ENCODE assay signal across 1 cellular context in the genomic region with DNA sequence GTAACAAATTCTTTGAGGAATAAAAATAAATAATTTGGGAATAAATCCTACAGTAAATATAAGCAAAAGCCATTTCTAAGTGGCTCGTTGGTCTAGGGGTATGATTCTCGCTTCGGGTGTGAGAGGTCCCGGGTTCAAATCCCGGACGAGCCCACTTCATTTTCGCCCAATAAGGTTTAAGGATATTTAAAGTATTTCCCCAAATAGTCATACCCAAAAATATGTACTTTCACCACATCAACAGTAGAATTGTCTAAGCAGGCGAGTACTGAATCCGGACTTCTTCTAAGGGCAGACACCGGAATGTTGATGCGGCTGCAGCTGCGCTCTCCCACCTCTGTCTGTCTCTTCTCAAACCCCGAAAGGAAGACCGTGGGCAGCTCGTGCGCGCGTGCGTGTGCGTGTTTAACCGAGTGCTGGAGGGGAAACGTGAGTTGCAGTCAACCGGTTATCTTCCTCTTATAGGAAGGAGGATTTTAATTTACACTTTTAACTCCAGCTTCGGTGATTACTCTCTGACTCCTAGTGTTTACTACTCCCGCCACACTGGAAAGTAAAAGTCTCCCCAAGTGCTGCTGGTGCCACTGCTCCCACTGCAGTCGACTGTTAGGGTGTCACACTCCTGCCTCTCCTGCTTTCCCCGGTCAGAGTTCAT.
TF ChIP-seq lines count a peak whose summit lies in the region.

No MANE protein-coding gene starts in this region.

TF ChIP-seq in HEK293, 187 proteins besides CTCF, POLR2A, EP300 and RAD21 (continued from another document and continues in another):
- no peak for TF ChIP-seq ZNF292 (tag by site-specific recombination; IDR thresholded peaks at IDR 0.05; ENCODE audit: borderline replicate concordance, low read depth)
- no peak for TF ChIP-seq ZNF248 (tag by site-specific recombination; IDR thresholded peaks at IDR 0.05)
- no peak for TF ChIP-seq ZNF175 (tag by site-specific recombination; IDR thresholded peaks at IDR 0.05)
- TF ChIP-seq ZBTB7A (tag by site-specific recombination; IDR thresholded peaks at IDR 0.05; ENCODE audit: low read depth), result no peak
- TF ChIP-seq, protein P1, sequence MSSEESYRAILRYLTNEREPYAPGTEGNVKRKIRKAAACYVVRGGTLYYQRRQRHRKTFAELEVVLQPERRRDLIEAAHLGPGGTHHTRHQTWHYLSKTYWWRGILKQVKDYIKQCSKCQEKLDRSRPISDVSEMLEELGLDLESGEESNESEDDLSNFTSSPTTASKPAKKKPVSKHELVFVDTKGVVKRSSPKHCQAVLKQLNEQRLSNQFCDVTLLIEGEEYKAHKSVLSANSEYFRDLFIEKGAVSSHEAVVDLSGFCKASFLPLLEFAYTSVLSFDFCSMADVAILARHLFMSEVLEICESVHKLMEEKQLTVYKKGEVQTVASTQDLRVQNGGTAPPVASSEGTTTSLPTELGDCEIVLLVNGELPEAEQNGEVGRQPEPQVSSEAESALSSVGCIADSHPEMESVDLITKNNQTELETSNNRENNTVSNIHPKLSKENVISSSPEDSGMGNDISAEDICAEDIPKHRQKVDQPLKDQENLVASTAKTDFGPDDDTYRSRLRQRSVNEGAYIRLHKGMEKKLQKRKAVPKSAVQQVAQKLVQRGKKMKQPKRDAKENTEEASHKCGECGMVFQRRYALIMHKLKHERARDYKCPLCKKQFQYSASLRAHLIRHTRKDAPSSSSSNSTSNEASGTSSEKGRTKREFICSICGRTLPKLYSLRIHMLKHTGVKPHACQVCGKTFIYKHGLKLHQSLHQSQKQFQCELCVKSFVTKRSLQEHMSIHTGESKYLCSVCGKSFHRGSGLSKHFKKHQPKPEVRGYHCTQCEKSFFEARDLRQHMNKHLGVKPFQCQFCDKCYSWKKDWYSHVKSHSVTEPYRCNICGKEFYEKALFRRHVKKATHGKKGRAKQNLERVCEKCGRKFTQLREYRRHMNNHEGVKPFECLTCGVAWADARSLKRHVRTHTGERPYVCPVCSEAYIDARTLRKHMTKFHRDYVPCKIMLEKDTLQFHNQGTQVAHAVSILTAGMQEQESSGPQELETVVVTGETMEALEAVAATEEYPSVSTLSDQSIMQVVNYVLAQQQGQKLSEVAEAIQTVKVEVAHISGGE (tag by site-specific recombination; conservative IDR thresholded peaks at IDR 0.05; ENCODE audit: low read depth), result peak; percentile 36
- TF ChIP-seq, protein P2, sequence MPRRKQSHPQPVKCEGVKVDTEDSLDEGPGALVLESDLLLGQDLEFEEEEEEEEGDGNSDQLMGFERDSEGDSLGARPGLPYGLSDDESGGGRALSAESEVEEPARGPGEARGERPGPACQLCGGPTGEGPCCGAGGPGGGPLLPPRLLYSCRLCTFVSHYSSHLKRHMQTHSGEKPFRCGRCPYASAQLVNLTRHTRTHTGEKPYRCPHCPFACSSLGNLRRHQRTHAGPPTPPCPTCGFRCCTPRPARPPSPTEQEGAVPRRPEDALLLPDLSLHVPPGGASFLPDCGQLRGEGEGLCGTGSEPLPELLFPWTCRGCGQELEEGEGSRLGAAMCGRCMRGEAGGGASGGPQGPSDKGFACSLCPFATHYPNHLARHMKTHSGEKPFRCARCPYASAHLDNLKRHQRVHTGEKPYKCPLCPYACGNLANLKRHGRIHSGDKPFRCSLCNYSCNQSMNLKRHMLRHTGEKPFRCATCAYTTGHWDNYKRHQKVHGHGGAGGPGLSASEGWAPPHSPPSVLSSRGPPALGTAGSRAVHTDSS (tag by site-specific recombination; IDR thresholded peaks at IDR 0.05), result 0 out of 2 replicates have a peak, but pooled peaks have one; percentile 25
- TF ChIP-seq ZNF341 (tag by site-specific recombination; IDR thresholded peaks at IDR 0.05; ENCODE audit: low read depth), result no peak; the same call in 1 of the 2 replicates
- no peak for TF ChIP-seq ZNF843 (tag by site-specific recombination; IDR thresholded peaks at IDR 0.05)
- no peak for TF ChIP-seq HOXD13 (CRISPR knock-in tag; IDR thresholded peaks at IDR 0.05; ENCODE audit: borderline replicate concordance)
- no peak for TF ChIP-seq ZNF654 (tag by site-specific recombination; IDR thresholded peaks at IDR 0.05; ENCODE audit: low read depth)
- TF ChIP-seq BCL11A (tag by site-specific recombination; IDR thresholded peaks at IDR 0.05; ENCODE audit: low read depth), result no peak
- TF ChIP-seq ZNF114 (tag by site-specific recombination; IDR thresholded peaks at IDR 0.05), result no peak
- TF ChIP-seq, protein P3, sequence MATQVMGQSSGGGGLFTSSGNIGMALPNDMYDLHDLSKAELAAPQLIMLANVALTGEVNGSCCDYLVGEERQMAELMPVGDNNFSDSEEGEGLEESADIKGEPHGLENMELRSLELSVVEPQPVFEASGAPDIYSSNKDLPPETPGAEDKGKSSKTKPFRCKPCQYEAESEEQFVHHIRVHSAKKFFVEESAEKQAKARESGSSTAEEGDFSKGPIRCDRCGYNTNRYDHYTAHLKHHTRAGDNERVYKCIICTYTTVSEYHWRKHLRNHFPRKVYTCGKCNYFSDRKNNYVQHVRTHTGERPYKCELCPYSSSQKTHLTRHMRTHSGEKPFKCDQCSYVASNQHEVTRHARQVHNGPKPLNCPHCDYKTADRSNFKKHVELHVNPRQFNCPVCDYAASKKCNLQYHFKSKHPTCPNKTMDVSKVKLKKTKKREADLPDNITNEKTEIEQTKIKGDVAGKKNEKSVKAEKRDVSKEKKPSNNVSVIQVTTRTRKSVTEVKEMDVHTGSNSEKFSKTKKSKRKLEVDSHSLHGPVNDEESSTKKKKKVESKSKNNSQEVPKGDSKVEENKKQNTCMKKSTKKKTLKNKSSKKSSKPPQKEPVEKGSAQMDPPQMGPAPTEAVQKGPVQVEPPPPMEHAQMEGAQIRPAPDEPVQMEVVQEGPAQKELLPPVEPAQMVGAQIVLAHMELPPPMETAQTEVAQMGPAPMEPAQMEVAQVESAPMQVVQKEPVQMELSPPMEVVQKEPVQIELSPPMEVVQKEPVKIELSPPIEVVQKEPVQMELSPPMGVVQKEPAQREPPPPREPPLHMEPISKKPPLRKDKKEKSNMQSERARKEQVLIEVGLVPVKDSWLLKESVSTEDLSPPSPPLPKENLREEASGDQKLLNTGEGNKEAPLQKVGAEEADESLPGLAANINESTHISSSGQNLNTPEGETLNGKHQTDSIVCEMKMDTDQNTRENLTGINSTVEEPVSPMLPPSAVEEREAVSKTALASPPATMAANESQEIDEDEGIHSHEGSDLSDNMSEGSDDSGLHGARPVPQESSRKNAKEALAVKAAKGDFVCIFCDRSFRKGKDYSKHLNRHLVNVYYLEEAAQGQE (tag by site-specific recombination; IDR thresholded peaks at IDR 0.05), result peak; percentile 48; the same call in 1 of the 2 replicates
- TF ChIP-seq SP2 (tag by site-specific recombination; IDR thresholded peaks at IDR 0.05), result no peak
- peak; percentile 77 for TF ChIP-seq ZNF366 (tag by site-specific recombination; conservative IDR thresholded peaks at IDR 0.05)
- TF ChIP-seq ZNF302 (tag by site-specific recombination; IDR thresholded peaks at IDR 0.05; ENCODE audit: low read depth), result no peak
- TF ChIP-seq ZFP37 (tag by site-specific recombination; IDR thresholded peaks at IDR 0.05), result no peak
- TF ChIP-seq WT1 (tag by site-specific recombination; IDR thresholded peaks at IDR 0.05), result no peak
- no peak for TF ChIP-seq ZNF621 (tag by site-specific recombination; IDR thresholded peaks at IDR 0.05)
- 0 out of 2 replicates have a peak, but pooled peaks have one; percentile 34 for TF ChIP-seq ZBTB48 (tag by site-specific recombination; IDR thresholded peaks at IDR 0.05)
- TF ChIP-seq ZNF416 (tag by site-specific recombination; IDR thresholded peaks at IDR 0.05), result no peak
- TF ChIP-seq ZNF670 (tag by site-specific recombination; IDR thresholded peaks at IDR 0.05; ENCODE audit: low read depth), result no peak
- no peak for TF ChIP-seq ZNF354C (tag by site-specific recombination; IDR thresholded peaks at IDR 0.05; ENCODE audit: borderline replicate concordance, low read depth)
- TF ChIP-seq ZNF660 (tag by site-specific recombination; IDR thresholded peaks at IDR 0.05), result peak; percentile 97
- no peak for TF ChIP-seq ZNF791 (tag by site-specific recombination; IDR thresholded peaks at IDR 0.05)
- peak; percentile 85 for TF ChIP-seq ZBTB17 (tag by site-specific recombination; IDR thresholded peaks at IDR 0.05)
- no peak for TF ChIP-seq ZNF202 (tag by site-specific recombination; IDR thresholded peaks at IDR 0.05; ENCODE audit: borderline replicate concordance)
- TF ChIP-seq ZBTB20 (tag by site-specific recombination; IDR thresholded peaks at IDR 0.05), result peak; percentile 32; the same call in 1 of the 2 replicates
- TF ChIP-seq, protein P4, sequence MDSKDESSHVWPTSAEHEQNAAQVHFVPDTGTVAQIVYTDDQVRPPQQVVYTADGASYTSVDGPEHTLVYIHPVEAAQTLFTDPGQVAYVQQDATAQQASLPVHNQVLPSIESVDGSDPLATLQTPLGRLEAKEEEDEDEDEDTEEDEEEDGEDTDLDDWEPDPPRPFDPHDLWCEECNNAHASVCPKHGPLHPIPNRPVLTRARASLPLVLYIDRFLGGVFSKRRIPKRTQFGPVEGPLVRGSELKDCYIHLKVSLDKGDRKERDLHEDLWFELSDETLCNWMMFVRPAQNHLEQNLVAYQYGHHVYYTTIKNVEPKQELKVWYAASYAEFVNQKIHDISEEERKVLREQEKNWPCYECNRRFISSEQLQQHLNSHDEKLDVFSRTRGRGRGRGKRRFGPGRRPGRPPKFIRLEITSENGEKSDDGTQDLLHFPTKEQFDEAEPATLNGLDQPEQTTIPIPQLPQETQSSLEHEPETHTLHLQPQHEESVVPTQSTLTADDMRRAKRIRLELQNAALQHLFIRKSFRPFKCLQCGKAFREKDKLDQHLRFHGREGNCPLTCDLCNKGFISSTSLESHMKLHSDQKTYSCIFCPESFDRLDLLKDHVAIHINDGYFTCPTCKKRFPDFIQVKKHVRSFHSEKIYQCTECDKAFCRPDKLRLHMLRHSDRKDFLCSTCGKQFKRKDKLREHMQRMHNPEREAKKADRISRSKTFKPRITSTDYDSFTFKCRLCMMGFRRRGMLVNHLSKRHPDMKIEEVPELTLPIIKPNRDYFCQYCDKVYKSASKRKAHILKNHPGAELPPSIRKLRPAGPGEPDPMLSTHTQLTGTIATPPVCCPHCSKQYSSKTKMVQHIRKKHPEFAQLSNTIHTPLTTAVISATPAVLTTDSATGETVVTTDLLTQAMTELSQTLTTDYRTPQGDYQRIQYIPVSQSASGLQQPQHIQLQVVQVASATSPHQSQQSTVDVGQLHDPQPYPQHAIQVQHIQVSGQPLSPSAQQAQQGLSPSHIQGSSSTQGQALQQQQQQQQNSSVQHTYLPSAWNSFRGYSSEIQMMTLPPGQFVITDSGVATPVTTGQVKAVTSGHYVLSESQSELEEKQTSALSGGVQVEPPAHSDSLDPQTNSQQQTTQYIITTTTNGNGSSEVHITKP (tag by site-specific recombination; IDR thresholded peaks at IDR 0.05), result peak; percentile 89
- no peak for TF ChIP-seq ZNF132 (tag by site-specific recombination; IDR thresholded peaks at IDR 0.05; ENCODE audit: borderline replicate concordance)
- no peak for TF ChIP-seq ZNF747 (tag by site-specific recombination; IDR thresholded peaks at IDR 0.05)
- TF ChIP-seq, protein P5, sequence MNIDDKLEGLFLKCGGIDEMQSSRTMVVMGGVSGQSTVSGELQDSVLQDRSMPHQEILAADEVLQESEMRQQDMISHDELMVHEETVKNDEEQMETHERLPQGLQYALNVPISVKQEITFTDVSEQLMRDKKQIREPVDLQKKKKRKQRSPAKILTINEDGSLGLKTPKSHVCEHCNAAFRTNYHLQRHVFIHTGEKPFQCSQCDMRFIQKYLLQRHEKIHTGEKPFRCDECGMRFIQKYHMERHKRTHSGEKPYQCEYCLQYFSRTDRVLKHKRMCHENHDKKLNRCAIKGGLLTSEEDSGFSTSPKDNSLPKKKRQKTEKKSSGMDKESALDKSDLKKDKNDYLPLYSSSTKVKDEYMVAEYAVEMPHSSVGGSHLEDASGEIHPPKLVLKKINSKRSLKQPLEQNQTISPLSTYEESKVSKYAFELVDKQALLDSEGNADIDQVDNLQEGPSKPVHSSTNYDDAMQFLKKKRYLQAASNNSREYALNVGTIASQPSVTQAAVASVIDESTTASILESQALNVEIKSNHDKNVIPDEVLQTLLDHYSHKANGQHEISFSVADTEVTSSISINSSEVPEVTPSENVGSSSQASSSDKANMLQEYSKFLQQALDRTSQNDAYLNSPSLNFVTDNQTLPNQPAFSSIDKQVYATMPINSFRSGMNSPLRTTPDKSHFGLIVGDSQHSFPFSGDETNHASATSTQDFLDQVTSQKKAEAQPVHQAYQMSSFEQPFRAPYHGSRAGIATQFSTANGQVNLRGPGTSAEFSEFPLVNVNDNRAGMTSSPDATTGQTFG (tag by site-specific recombination; IDR thresholded peaks at IDR 0.05; ENCODE audit: borderline replicate concordance), result no peak
- 0 out of 2 replicates have a peak, but pooled peaks have one; percentile 21 for TF ChIP-seq ZNF610 (tag by site-specific recombination; IDR thresholded peaks at IDR 0.05; ENCODE audit: borderline replicate concordance)
- no peak for TF ChIP-seq ZNF138 (tag by site-specific recombination; IDR thresholded peaks at IDR 0.05; ENCODE audit: borderline replicate concordance)
- no peak for TF ChIP-seq ZNF112 (tag by site-specific recombination; IDR thresholded peaks at IDR 0.05)
- no peak for TF ChIP-seq ZFP41 (tag by site-specific recombination; IDR thresholded peaks at IDR 0.05; ENCODE audit: borderline replicate concordance)
- TF ChIP-seq, protein P6, sequence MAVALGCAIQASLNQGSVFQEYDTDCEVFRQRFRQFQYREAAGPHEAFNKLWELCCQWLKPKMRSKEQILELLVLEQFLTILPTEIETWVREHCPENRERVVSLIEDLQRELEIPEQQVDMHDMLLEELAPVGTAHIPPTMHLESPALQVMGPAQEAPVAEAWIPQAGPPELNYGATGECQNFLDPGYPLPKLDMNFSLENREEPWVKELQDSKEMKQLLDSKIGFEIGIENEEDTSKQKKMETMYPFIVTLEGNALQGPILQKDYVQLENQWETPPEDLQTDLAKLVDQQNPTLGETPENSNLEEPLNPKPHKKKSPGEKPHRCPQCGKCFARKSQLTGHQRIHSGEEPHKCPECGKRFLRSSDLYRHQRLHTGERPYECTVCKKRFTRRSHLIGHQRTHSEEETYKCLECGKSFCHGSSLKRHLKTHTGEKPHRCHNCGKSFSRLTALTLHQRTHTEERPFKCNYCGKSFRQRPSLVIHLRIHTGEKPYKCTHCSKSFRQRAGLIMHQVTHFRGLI (tag by site-specific recombination; IDR thresholded peaks at IDR 0.05), result no peak
- TF ChIP-seq, protein P7, sequence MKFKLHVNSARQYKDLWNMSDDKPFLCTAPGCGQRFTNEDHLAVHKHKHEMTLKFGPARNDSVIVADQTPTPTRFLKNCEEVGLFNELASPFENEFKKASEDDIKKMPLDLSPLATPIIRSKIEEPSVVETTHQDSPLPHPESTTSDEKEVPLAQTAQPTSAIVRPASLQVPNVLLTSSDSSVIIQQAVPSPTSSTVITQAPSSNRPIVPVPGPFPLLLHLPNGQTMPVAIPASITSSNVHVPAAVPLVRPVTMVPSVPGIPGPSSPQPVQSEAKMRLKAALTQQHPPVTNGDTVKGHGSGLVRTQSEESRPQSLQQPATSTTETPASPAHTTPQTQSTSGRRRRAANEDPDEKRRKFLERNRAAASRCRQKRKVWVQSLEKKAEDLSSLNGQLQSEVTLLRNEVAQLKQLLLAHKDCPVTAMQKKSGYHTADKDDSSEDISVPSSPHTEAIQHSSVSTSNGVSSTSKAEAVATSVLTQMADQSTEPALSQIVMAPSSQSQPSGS (tag by site-specific recombination; IDR thresholded peaks at IDR 0.05; ENCODE audit: low read depth), result no peak
- TF ChIP-seq MEIS1 (CRISPR knock-in tag; IDR thresholded peaks at IDR 0.05; ENCODE audit: borderline replicate concordance), result no peak
- TF ChIP-seq ZNF335 (tag by site-specific recombination; conservative IDR thresholded peaks at IDR 0.05), result no peak
- no peak for TF ChIP-seq ZBTB21 (tag by site-specific recombination; IDR thresholded peaks at IDR 0.05)
